In genomic region chrX:154123241-154124219, GRCh38 we compare ENCODE assay signal across 1 cellular context.
TF ChIP-seq lines count a peak whose summit lies in the region.

No MANE protein-coding gene starts in this region.

TF ChIP-seq in K562, 482 proteins besides CTCF, POLR2A, EP300 and RAD21 (continued from another document and continues in another):
- TF ChIP-seq, protein P1, sequence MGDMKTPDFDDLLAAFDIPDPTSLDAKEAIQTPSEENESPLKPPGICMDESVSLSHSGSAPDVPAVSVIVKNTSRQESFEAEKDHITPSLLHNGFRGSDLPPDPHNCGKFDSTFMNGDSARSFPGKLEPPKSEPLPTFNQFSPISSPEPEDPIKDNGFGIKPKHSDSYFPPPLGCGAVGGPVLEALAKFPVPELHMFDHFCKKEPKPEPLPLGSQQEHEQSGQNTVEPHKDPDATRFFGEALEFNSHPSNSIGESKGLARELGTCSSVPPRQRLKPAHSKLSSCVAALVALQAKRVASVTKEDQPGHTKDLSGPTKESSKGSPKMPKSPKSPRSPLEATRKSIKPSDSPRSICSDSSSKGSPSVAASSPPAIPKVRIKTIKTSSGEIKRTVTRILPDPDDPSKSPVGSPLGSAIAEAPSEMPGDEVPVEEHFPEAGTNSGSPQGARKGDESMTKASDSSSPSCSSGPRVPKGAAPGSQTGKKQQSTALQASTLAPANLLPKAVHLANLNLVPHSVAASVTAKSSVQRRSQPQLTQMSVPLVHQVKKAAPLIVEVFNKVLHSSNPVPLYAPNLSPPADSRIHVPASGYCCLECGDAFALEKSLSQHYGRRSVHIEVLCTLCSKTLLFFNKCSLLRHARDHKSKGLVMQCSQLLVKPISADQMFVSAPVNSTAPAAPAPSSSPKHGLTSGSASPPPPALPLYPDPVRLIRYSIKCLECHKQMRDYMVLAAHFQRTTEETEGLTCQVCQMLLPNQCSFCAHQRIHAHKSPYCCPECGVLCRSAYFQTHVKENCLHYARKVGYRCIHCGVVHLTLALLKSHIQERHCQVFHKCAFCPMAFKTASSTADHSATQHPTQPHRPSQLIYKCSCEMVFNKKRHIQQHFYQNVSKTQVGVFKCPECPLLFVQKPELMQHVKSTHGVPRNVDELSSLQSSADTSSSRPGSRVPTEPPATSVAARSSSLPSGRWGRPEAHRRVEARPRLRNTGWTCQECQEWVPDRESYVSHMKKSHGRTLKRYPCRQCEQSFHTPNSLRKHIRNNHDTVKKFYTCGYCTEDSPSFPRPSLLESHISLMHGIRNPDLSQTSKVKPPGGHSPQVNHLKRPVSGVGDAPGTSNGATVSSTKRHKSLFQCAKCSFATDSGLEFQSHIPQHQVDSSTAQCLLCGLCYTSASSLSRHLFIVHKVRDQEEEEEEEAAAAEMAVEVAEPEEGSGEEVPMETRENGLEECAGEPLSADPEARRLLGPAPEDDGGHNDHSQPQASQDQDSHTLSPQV (IDR thresholded peaks at IDR 0.05), result peak; percentile 41; the same call in 1 of the 2 replicates
- TF ChIP-seq, protein P2, sequence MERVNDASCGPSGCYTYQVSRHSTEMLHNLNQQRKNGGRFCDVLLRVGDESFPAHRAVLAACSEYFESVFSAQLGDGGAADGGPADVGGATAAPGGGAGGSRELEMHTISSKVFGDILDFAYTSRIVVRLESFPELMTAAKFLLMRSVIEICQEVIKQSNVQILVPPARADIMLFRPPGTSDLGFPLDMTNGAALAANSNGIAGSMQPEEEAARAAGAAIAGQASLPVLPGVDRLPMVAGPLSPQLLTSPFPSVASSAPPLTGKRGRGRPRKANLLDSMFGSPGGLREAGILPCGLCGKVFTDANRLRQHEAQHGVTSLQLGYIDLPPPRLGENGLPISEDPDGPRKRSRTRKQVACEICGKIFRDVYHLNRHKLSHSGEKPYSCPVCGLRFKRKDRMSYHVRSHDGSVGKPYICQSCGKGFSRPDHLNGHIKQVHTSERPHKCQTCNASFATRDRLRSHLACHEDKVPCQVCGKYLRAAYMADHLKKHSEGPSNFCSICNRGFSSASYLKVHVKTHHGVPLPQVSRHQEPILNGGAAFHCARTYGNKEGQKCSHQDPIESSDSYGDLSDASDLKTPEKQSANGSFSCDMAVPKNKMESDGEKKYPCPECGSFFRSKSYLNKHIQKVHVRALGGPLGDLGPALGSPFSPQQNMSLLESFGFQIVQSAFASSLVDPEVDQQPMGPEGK (CRISPR knock-in tag; IDR thresholded peaks at IDR 0.05; ENCODE audit: borderline replicate concordance), result no peak
- peak; percentile 27 for TF ChIP-seq TAF9B (IDR thresholded peaks at IDR 0.05; ENCODE audit: partially characterized antibody)
- TF ChIP-seq ELF1 (tag; IDR thresholded peaks at IDR 0.05), result peak; percentile 71; the same call in 1 of the 2 replicates
- TF ChIP-seq RCOR1 (IDR thresholded peaks at IDR 0.05; ENCODE audit: borderline replicate concordance in 1 of 2, low read depth in 2 of 2, low read length in 2 of 2), result peak in 1 of 2 experiments; percentile 87; a peak in 3 of 4 replicates
- no peak for TF ChIP-seq MXD1 (CRISPR knock-in tag; IDR thresholded peaks at IDR 0.05; ENCODE audit: borderline replicate concordance, poor library complexity, severe bottlenecking)
- peak; percentile 56; the same call in 1 of the 2 replicates for TF ChIP-seq DMBX1 (CRISPR knock-in tag; IDR thresholded peaks at IDR 0.05; ENCODE audit: borderline replicate concordance)
- TF ChIP-seq CBX1 (IDR thresholded peaks at IDR 0.05; ENCODE audit: low read depth), result 0 out of 2 replicates have a peak, but pooled peaks have one; percentile 23
- TF ChIP-seq, protein P3, sequence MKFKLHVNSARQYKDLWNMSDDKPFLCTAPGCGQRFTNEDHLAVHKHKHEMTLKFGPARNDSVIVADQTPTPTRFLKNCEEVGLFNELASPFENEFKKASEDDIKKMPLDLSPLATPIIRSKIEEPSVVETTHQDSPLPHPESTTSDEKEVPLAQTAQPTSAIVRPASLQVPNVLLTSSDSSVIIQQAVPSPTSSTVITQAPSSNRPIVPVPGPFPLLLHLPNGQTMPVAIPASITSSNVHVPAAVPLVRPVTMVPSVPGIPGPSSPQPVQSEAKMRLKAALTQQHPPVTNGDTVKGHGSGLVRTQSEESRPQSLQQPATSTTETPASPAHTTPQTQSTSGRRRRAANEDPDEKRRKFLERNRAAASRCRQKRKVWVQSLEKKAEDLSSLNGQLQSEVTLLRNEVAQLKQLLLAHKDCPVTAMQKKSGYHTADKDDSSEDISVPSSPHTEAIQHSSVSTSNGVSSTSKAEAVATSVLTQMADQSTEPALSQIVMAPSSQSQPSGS (CRISPR knock-in tag; IDR thresholded peaks at IDR 0.05), result no peak
- no peak for TF ChIP-seq IRF2 (CRISPR knock-in tag; IDR thresholded peaks at IDR 0.05)
- no peak for TF ChIP-seq HIVEP1 (CRISPR knock-in tag; IDR thresholded peaks at IDR 0.05)
- peak in 1 of 2 experiments; percentile 46; a peak in 1 of 4 replicates for TF ChIP-seq FOXA3 (CRISPR knock-in tag; conservative IDR thresholded peaks at IDR 0.05 in 1 of 2, IDR thresholded peaks at IDR 0.05 in 1 of 2)
- TF ChIP-seq ARID3A (IDR thresholded peaks at IDR 0.05; ENCODE audit: borderline replicate concordance, low read depth, low read length), result no peak; the same call in 1 of the 2 replicates
- TF ChIP-seq ARHGAP35 (IDR thresholded peaks at IDR 0.05; ENCODE audit: partially characterized antibody), result no peak
- TF ChIP-seq SMARCA4 (IDR thresholded peaks at IDR 0.05), result peak; percentile 96
- no peak for TF ChIP-seq U2AF1 (optimal IDR thresholded peaks at IDR 0.05; ENCODE audit: low read depth, low read length)
- peak; percentile 58 for TF ChIP-seq MBD2 (IDR thresholded peaks at IDR 0.05; ENCODE audit: borderline replicate concordance, low read depth)
- TF ChIP-seq HDAC3 (IDR thresholded peaks at IDR 0.05; ENCODE audit: borderline replicate concordance, partially characterized antibody), result peak; percentile 87
- TF ChIP-seq HDAC8 (tag; IDR thresholded peaks at IDR 0.05), result no peak
- TF ChIP-seq TCF15 (CRISPR knock-in tag; IDR thresholded peaks at IDR 0.05), result no peak
- no peak for TF ChIP-seq ASH1L (IDR thresholded peaks at IDR 0.05; ENCODE audit: borderline replicate concordance, low read depth, partially characterized antibody)
- TF ChIP-seq ZC3H8 (IDR thresholded peaks at IDR 0.05), result no peak
- no peak for TF ChIP-seq ZNF12 (CRISPR knock-in tag; IDR thresholded peaks at IDR 0.05)
- TF ChIP-seq ZNF408 (CRISPR knock-in tag; IDR thresholded peaks at IDR 0.05; ENCODE audit: low read depth), result no peak
- TF ChIP-seq, protein P4, sequence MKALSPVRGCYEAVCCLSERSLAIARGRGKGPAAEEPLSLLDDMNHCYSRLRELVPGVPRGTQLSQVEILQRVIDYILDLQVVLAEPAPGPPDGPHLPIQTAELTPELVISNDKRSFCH (CRISPR knock-in tag; IDR thresholded peaks at IDR 0.05), result no peak
- TF ChIP-seq, protein P4 (tag; IDR thresholded peaks at IDR 0.05), result no peak
- no peak for TF ChIP-seq ZNF3 (CRISPR knock-in tag; IDR thresholded peaks at IDR 0.05)
- peak; percentile 82 for TF ChIP-seq KLF16 (IDR thresholded peaks at IDR 0.05)
- TF ChIP-seq NFE2 (IDR thresholded peaks at IDR 0.05; ENCODE audit: low read depth), result peak; percentile 62
- TF ChIP-seq, protein P5, sequence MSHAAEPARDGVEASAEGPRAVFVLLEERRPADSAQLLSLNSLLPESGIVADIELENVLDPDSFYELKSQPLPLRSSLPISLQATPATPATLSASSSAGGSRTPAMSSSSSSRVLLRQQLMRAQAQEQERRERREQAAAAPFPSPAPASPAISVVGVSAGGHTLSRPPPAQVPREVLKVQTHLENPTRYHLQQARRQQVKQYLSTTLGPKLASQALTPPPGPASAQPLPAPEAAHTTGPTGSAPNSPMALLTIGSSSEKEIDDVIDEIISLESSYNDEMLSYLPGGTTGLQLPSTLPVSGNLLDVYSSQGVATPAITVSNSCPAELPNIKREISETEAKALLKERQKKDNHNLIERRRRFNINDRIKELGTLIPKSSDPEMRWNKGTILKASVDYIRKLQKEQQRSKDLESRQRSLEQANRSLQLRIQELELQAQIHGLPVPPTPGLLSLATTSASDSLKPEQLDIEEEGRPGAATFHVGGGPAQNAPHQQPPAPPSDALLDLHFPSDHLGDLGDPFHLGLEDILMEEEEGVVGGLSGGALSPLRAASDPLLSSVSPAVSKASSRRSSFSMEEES (CRISPR knock-in tag; IDR thresholded peaks at IDR 0.05), result no peak
- TF ChIP-seq TRIM24 (IDR thresholded peaks at IDR 0.05), result peak; percentile 78 to 92
- TF ChIP-seq ZNF217 (CRISPR knock-in tag; IDR thresholded peaks at IDR 0.05), result no peak
- no peak for TF ChIP-seq POLR3A (IDR thresholded peaks at IDR 0.05; ENCODE audit: borderline replicate concordance, extremely low read depth, insufficient read depth, insufficient read length)
- TF ChIP-seq, protein P6, sequence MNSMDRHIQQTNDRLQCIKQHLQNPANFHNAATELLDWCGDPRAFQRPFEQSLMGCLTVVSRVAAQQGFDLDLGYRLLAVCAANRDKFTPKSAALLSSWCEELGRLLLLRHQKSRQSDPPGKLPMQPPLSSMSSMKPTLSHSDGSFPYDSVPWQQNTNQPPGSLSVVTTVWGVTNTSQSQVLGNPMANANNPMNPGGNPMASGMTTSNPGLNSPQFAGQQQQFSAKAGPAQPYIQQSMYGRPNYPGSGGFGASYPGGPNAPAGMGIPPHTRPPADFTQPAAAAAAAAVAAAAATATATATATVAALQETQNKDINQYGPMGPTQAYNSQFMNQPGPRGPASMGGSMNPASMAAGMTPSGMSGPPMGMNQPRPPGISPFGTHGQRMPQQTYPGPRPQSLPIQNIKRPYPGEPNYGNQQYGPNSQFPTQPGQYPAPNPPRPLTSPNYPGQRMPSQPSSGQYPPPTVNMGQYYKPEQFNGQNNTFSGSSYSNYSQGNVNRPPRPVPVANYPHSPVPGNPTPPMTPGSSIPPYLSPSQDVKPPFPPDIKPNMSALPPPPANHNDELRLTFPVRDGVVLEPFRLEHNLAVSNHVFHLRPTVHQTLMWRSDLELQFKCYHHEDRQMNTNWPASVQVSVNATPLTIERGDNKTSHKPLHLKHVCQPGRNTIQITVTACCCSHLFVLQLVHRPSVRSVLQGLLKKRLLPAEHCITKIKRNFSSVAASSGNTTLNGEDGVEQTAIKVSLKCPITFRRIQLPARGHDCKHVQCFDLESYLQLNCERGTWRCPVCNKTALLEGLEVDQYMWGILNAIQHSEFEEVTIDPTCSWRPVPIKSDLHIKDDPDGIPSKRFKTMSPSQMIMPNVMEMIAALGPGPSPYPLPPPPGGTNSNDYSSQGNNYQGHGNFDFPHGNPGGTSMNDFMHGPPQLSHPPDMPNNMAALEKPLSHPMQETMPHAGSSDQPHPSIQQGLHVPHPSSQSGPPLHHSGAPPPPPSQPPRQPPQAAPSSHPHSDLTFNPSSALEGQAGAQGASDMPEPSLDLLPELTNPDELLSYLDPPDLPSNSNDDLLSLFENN (IDR thresholded peaks at IDR 0.05; ENCODE audit: low read depth in 2 of 2, low read length in 2 of 2), result peak in 1 of 2 experiments; percentile 55; a peak in 1 of 4 replicates
- no peak for TF ChIP-seq GTF2A2 (tag; IDR thresholded peaks at IDR 0.05)
- no peak for TF ChIP-seq ZSCAN32 (CRISPR knock-in tag; IDR thresholded peaks at IDR 0.05)
- TF ChIP-seq CEBPB (tag; IDR thresholded peaks at IDR 0.05), result peak; percentile 94
- TF ChIP-seq ZNF512 (tag; IDR thresholded peaks at IDR 0.05), result no peak
- no peak for TF ChIP-seq PHF8 (IDR thresholded peaks at IDR 0.05; ENCODE audit: borderline replicate concordance, low read length)
- peak; percentile 94 for TF ChIP-seq ZEB2 (IDR thresholded peaks at IDR 0.05)
- no peak for TF ChIP-seq ZNF146 (CRISPR knock-in tag; IDR thresholded peaks at IDR 0.05; ENCODE audit: unreplicated experiment)
- TF ChIP-seq KLF1 (tag; IDR thresholded peaks at IDR 0.05), result peak; percentile 46; the same call in 1 of the 2 replicates
- no peak for TF ChIP-seq HSF4 (CRISPR knock-in tag; IDR thresholded peaks at IDR 0.05; ENCODE audit: borderline replicate concordance)
- TF ChIP-seq RAD51 (IDR thresholded peaks at IDR 0.05; ENCODE audit: borderline replicate concordance, low read depth), result peak; percentile 44; the same call in 1 of the 2 replicates
- TF ChIP-seq CBX8 (IDR thresholded peaks at IDR 0.05; ENCODE audit: borderline replicate concordance, extremely low read depth, low read depth, low read length, poor library complexity, severe bottlenecking), result no peak
- TF ChIP-seq MTA1 (IDR thresholded peaks at IDR 0.05; ENCODE audit: borderline replicate concordance), result peak; percentile 91
- no peak for TF ChIP-seq MCM7 (IDR thresholded peaks at IDR 0.05)
